ENCODE assay signal across 1 cellular context in genomic region chr1:3959361-3959760, GRCh38.
TF ChIP-seq lines count a peak whose summit lies in the region.

No MANE protein-coding gene starts in this region.

TF ChIP-seq in HepG2, 621 proteins besides CTCF, POLR2A, EP300 and RAD21:
- 0 out of 2 replicates have a peak, but pooled peaks have one; percentile 10 for TF ChIP-seq RARA (CRISPR knock-in tag; IDR thresholded peaks at IDR 0.05)
- TF ChIP-seq TRAFD1 (CRISPR knock-in tag; IDR thresholded peaks at IDR 0.05; ENCODE audit: borderline replicate concordance) = no peak
TF ChIP-seq in HepG2: peak in this region for 1.
